ENCODE assay signal across 19 cellular contexts in the genomic region with DNA sequence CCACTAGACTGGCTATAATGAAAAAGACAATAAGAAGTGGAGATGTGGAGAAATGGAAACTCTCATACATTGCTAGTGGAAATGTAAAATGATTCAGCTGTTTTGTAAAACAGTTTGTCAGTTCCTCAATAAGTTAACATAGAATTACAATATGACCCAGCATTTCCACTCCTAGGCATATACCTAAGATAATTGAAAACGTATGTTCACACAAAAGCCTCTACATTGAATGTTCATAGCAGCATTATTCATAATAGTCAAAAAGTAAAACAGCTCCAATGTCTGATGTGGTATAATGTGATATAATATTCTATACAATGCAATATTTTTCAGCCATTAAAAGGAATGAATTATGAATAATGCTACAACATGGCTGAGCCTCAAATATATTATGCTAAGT. TPM values are rescaled to one million over a fixed set of nuclear protein-coding genes. Genes with fewer than 3 reads are reported as not detected.
DNase-seq lines count a peak whose midpoint lies in the region; FAIRE-seq and TF ChIP-seq lines count a peak whose summit lies in the region.
"Had no signal": no experiment of that assay in that cellular context is flagged by ENCODE, and none has a peak within 500 bp of the region (broad histone marks: within the 10 kb centered on the region; RNA-seq: fewer than 3 reads in every experiment).

No MANE protein-coding gene starts in this region.

- intact Hi-C loops in kidney (cut with DNase I) (no loop called here), colonic mucosa (cut with DNase I) (no loop called here)

- no peaks in the 10 kb centered on the region for H3K36me3 ChIP-seq in BLaER1 treated with 17β-estradiol and CSF1 and Interleukin-3, amounts not matched to agents 10 nM and 100 nM
- H3K36me3 ChIP-seq in SK-N-MC (ENCODE audit: insufficient read depth, low read length) (peaks cover 3% of the 10 kb centered on the region; the same call in 1 of the 2 replicates), kidney (ENCODE audit: control insufficient read depth in 1 of 2, insufficient read depth in 2 of 2, low read length in 2 of 2) (no peaks in the 10 kb centered on the region), colonic mucosa (no peaks in the 10 kb centered on the region)
- H3K36me3 ChIP-seq: BE2C had no signal

- H3K27me3 ChIP-seq in BLaER1 treated with 17β-estradiol and CSF1 and Interleukin-3, amounts not matched to agents 10 nM and 100 nM, result peaks cover 39 to 92% (median 72%) of the 10 kb centered on the region in 11 experiments
- H3K27me3 ChIP-seq in colonic mucosa, result no peaks in the 10 kb centered on the region
- H3K27me3 ChIP-seq: BE2C had no signal

- peak overlapping the region; percentile 89 for H3K27ac Mint-ChIP-seq in activated naive CD4-positive, alpha-beta T cell treated with anti-CD3 and anti-CD28 coated beads, Interleukin-2, amount 50 U/mL, for 24 hours
- H3K27ac Mint-ChIP-seq in activated naive CD4-positive, alpha-beta T cell treated with anti-CD3 and anti-CD28 coated beads, Interleukin-2, amount 10 ng/mL, durations not matched to agents 7 days and 5 days, result no peak overlapping the region
- H3K27ac Mint-ChIP-seq: CD4-positive, alpha-beta T cell; H9 had no signal

- no peak for DNase-seq in activated naive CD4-positive, alpha-beta T cell treated with anti-CD3 and anti-CD28 coated beads, Interleukin-2, amount 10 ng/mL, durations not matched to agents 7 days and 5 days
- no peak for DNase-seq in SK-N-MC (ENCODE audit: low read depth, low spot score)
- no peak for DNase-seq in kidney
- no peak for DNase-seq in colonic mucosa
- DNase-seq in iPS-NIHi7 (ENCODE audit: extremely low spot score), result no peak
- DNase-seq: ACHN; BE2C; Caco-2; CD4-positive, alpha-beta T cell; H9 had no signal

- CTCF ChIA-PET in activated naive CD4-positive, alpha-beta T cell treated with anti-CD3 and anti-CD28 coated beads, Interleukin-2, amount 10 ng/mL, durations not matched to agents 7 days and 5 days (lab: Charles Lee), result no interaction called here

- H3K4me1 Mint-ChIP-seq in activated naive CD4-positive, alpha-beta T cell treated with anti-CD3 and anti-CD28 coated beads, Interleukin-2, amount 50 U/mL, for 24 hours, result peaks cover 57% of the 10 kb centered on the region
- peaks cover 32% of the 10 kb centered on the region for H3K4me1 Mint-ChIP-seq in activated naive CD4-positive, alpha-beta T cell treated with anti-CD3 and anti-CD28 coated beads, Interleukin-2, amount 10 ng/mL, durations not matched to agents 7 days and 5 days
- H3K4me1 Mint-ChIP-seq: H9 had no signal

- TF ChIP-seq CTCF in kidney (IDR thresholded peaks at IDR 0.05; ENCODE audit: borderline replicate concordance, extremely low read depth, insufficient read depth) (no peak), colonic mucosa (IDR thresholded peaks at IDR 0.05) (no peak)

- H3K27ac ChIP-seq in BLaER1 treated with 17β-estradiol and CSF1 and Interleukin-3, amounts not matched to agents 10 nM and 100 nM, result peak overlapping the region in 6 of 11 experiments; percentile 8 to 44 (median 26); a peak in 6 of 22 replicates
- peak overlapping the region; percentile 88 for H3K27ac ChIP-seq in SK-N-MC
- no peak overlapping the region for H3K27ac ChIP-seq in kidney (ENCODE audit: low read depth in 2 of 2, low read length in 2 of 2)
- no peak overlapping the region for H3K27ac ChIP-seq in colonic mucosa
- H3K27ac ChIP-seq: C4-2B had no signal

- H3K4me2 ChIP-seq in BLaER1 treated with 17β-estradiol and CSF1 and Interleukin-3, amounts not matched to agents 10 nM and 100 nM, result peak overlapping the region in 9 of 11 experiments; percentile 32 to 70 (median 62); a peak in 15 of 22 replicates

- no peaks in the 10 kb centered on the region for H4K20me1 ChIP-seq in BLaER1 treated with 17β-estradiol and CSF1 and Interleukin-3, amounts not matched to agents 10 nM and 100 nM

- no peak overlapping the region for H3K4me3 ChIP-seq in BLaER1 treated with 17β-estradiol and CSF1 and Interleukin-3, amounts not matched to agents 10 nM and 100 nM
- H3K4me3 ChIP-seq in SK-N-MC (peak overlapping the region; percentile 51), kidney (ENCODE audit: low read length in 2 of 2) (no peak overlapping the region), colonic mucosa (no peak overlapping the region)

- no peak overlapping the region for H3K9ac ChIP-seq in BLaER1 treated with 17β-estradiol and CSF1 and Interleukin-3, amounts not matched to agents 10 nM and 100 nM
- H3K9ac ChIP-seq in SK-N-MC (ENCODE audit: insufficient read length) (peak overlapping the region; percentile 43), kidney (ENCODE audit: low read length in 2 of 2) (no peak overlapping the region), colonic mucosa (ENCODE audit: low read depth in 2 of 2, low read length in 2 of 2) (no peak overlapping the region)

- H3K36me3 Mint-ChIP-seq in activated naive CD4-positive, alpha-beta T cell treated with anti-CD3 and anti-CD28 coated beads, Interleukin-2, amount 50 U/mL, for 24 hours, result peaks cover 6% of the 10 kb centered on the region
- peaks cover 10% of the 10 kb centered on the region for H3K36me3 Mint-ChIP-seq in activated naive CD4-positive, alpha-beta T cell treated with anti-CD3 and anti-CD28 coated beads, Interleukin-2, amount 10 ng/mL, durations not matched to agents 7 days and 5 days

- peak overlapping the region; percentile 70 for H3K4me3 Mint-ChIP-seq in activated naive CD4-positive, alpha-beta T cell treated with anti-CD3 and anti-CD28 coated beads, Interleukin-2, amount 50 U/mL, for 24 hours
- H3K4me3 Mint-ChIP-seq in activated naive CD4-positive, alpha-beta T cell treated with anti-CD3 and anti-CD28 coated beads, Interleukin-2, amount 10 ng/mL, durations not matched to agents 7 days and 5 days, result no peak overlapping the region
- H3K4me3 Mint-ChIP-seq: CD4-positive, alpha-beta T cell; H9 had no signal

- no peaks in the 10 kb centered on the region for H3K9me3 Mint-ChIP-seq in activated naive CD4-positive, alpha-beta T cell treated with anti-CD3 and anti-CD28 coated beads, Interleukin-2, amount 50 U/mL, for 24 hours
- no peaks in the 10 kb centered on the region for H3K9me3 Mint-ChIP-seq in activated naive CD4-positive, alpha-beta T cell treated with anti-CD3 and anti-CD28 coated beads, Interleukin-2, amount 10 ng/mL, durations not matched to agents 7 days and 5 days
- H3K9me3 Mint-ChIP-seq: CD4-positive, alpha-beta T cell had no signal

- peaks cover 18 to 26% (median 26%) of the 10 kb centered on the region in 11 experiments; a peak in 21 of 22 replicates for H3K9me3 ChIP-seq in BLaER1 treated with 17β-estradiol and CSF1 and Interleukin-3, amounts not matched to agents 10 nM and 100 nM (replicated peaks in 1 of 11)
- H3K9me3 ChIP-seq in SK-N-MC (ENCODE audit: low read depth, low read length) (peaks cover 9% of the 10 kb centered on the region; the same call in 1 of the 2 replicates), kidney (ENCODE audit: control insufficient read depth in 1 of 2, low read length in 2 of 2) (no peaks in the 10 kb centered on the region), colonic mucosa (no peaks in the 10 kb centered on the region)
- H3K9me3 ChIP-seq: BE2C, Caco-2 had no signal

- peak; percentile 38 for FAIRE-seq in kidney (lab: Jason Lieb, UNC)
- FAIRE-seq: D721Med, G401.6, GM12891, GM19239, H1 had no signal

- H3K27me3 Mint-ChIP-seq in activated naive CD4-positive, alpha-beta T cell treated with anti-CD3 and anti-CD28 coated beads, Interleukin-2, amount 50 U/mL, for 24 hours, result no peaks in the 10 kb centered on the region
- H3K27me3 Mint-ChIP-seq in activated naive CD4-positive, alpha-beta T cell treated with anti-CD3 and anti-CD28 coated beads, Interleukin-2, amount 10 ng/mL, durations not matched to agents 7 days and 5 days, result no peaks in the 10 kb centered on the region
- H3K27me3 Mint-ChIP-seq: CD4-positive, alpha-beta T cell had no signal

- H3K4me1 ChIP-seq in BLaER1 treated with 17β-estradiol and CSF1 and Interleukin-3, amounts not matched to agents 10 nM and 100 nM, result peaks cover 16 to 34% (median 26%) of the 10 kb centered on the region in 10 experiments
- H3K4me1 ChIP-seq in kidney (ENCODE audit: control insufficient read depth in 1 of 2, insufficient read depth in 1 of 2, low read depth in 1 of 2, low read length in 2 of 2) (no peaks in the 10 kb centered on the region), colonic mucosa (no peaks in the 10 kb centered on the region)
- H3K4me1 ChIP-seq: BE2C, Caco-2 had no signal

RNA-seq across cellular contexts. Expression of a gene that starts 10.2 kb away (rescaled TPM):
- total RNA-seq in kidney, result 4.2 TPM
- polyA plus RNA-seq in kidney (ENCODE audit: insufficient read depth, low read depth, low replicate concordance), result 2.9 TPM
- 1 to 10 TPM; 1.6 to 1.9 TPM for total RNA-seq in colonic mucosa
- total RNA-seq: A172 had no signal

Comparison
In these comparisons a context has a peak if more than half of its experiments do, and no peak if none do; other contexts are left out.
1. H3K27ac ChIP-seq: peak in BLaER1 treated with 17β-estradiol and CSF1 and Interleukin-3, amounts not matched to agents 10 nM and 100 nM (6 of 11) and SK-N-MC (single experiment); none in kidney (0 of 2) and colonic mucosa (single experiment).